ENCODE assay signal across 8 cellular contexts in the genomic region with DNA sequence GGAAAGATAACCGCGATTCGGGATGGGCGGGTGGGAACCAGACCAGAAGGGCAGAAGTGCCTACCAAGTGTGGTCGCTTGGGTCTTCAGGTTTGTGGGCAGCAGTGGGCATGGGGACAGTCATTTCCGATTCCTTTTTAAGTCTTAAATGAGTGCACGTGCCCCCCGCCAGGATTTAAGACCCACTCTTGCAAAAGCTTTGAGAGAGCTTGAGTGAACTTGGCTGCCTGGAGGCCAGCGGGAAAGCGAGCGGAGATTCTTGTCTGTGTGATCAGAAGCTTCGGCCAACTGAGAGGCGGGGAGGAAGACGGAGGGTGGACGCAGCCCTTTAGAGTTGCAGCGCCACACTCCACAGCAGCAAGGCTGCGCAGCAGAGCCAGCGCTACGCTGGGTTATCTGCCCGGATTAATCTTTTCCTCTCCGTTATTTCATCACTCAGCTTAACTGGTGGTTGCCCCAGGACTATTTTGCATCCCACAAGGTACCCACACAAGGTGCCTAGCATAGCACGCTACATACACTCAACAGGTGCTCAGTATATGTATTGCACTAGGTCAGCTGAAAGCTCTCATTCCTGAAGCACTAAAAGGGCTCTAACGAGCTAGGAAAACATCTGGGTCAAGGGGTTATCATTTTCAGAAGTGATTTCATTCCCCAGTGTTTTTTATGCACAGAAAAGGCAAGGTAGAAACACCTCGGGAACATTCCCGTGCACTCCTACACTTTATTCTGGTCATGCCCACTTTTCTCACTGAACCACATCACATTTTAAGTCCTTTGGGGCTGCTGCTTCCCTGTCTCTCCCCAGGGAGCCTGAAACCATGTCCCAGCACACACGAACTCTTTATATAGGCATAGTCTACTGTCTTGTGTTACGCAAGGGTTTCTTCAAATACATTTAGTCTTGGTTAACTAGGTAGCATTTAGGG. TPM values are rescaled to one million over a fixed set of nuclear protein-coding genes. Genes with fewer than 3 reads are reported as not detected.
DNase-seq lines count a peak whose midpoint lies in the region; ATAC-seq and TF ChIP-seq lines count a peak whose summit lies in the region.

No MANE protein-coding gene starts in this region.

- CTCF ChIA-PET in activated CD8-positive, alpha-beta memory T cell treated with anti-CD3 and anti-CD28 coated beads, Interleukin-2, amount 10 ng/mL, durations not matched to agents 7 days and 5 days (lab: Charles Lee): interaction anchor here (0.6 to 3.5 kb wide), 26 partner anchors 8 to 303 kb away, joined by 3 to 30 read pairs (median 4); a partner anchor contains a TSS

- TF ChIP-seq CTCF in fibroblast of villous mesenchyme (IDR thresholded peaks at IDR 0.05; ENCODE audit: insufficient read depth, low read depth, low read length) (no peak), nephron (IDR thresholded peaks at IDR 0.05; ENCODE audit: unreplicated experiment in 3 of 3) (no peak)

- H3K9me3 Mint-ChIP-seq in activated CD8-positive, alpha-beta memory T cell treated with anti-CD3 and anti-CD28 coated beads, Interleukin-2, amount 10 ng/mL, durations not matched to agents 7 days and 5 days (ENCODE audit: low read depth): no peaks in the 10 kb centered on the region
- H3K9me3 Mint-ChIP-seq in nephron: no peaks in the 10 kb centered on the region

- peaks cover 64% of the 10 kb centered on the region for H3K4me1 Mint-ChIP-seq in activated CD8-positive, alpha-beta memory T cell treated with anti-CD3 and anti-CD28 coated beads, Interleukin-2, amount 10 ng/mL, durations not matched to agents 7 days and 5 days
- H3K4me1 Mint-ChIP-seq in nephron: peaks cover 14% of the 10 kb centered on the region

- peak overlapping the region; percentile 88 for H3K27ac Mint-ChIP-seq in activated CD8-positive, alpha-beta memory T cell treated with anti-CD3 and anti-CD28 coated beads, Interleukin-2, amount 10 ng/mL, durations not matched to agents 7 days and 5 days
- H3K27ac Mint-ChIP-seq in nephron: no peak overlapping the region

- ATAC-seq in activated CD8-positive, alpha-beta memory T cell treated with anti-CD3 and anti-CD28 coated beads, Interleukin-2, amount 10 ng/mL, durations not matched to agents 7 days and 5 days: peak; percentile 17

- peak overlapping the region; percentile 83 for H3K4me3 Mint-ChIP-seq in activated CD8-positive, alpha-beta memory T cell treated with anti-CD3 and anti-CD28 coated beads, Interleukin-2, amount 10 ng/mL, durations not matched to agents 7 days and 5 days
- H3K4me3 Mint-ChIP-seq in nephron: peak overlapping the region; percentile 76 to 83 (median 78)

- peak; percentile 33 to 49 for DNase-seq in activated CD4-positive, alpha-beta T cell treated with anti-CD3 and anti-CD28 coated beads for 4 hours
- DNase-seq in activated CD4-positive, alpha-beta T cell treated with anti-CD3 and anti-CD28 coated beads, Interleukin-2, amount 50 U/mL, for 1 hour: no peak
- DNase-seq in M059J (ENCODE audit: low read depth) (peak; percentile 69), fibroblast of villous mesenchyme (ENCODE audit: low read depth) (peak; percentile 64), ureter (ENCODE audit: low spot score) (peak; percentile 53), cerebellum (ENCODE audit: low spot score) (no peak)
- DNase-seq in activated CD8-positive, alpha-beta memory T cell treated with anti-CD3 and anti-CD28 coated beads, Interleukin-2, amount 10 ng/mL, durations not matched to agents 7 days and 5 days: peak; percentile 60

- H3K27me3 Mint-ChIP-seq in activated CD8-positive, alpha-beta memory T cell treated with anti-CD3 and anti-CD28 coated beads, Interleukin-2, amount 10 ng/mL, durations not matched to agents 7 days and 5 days: no peaks in the 10 kb centered on the region
- H3K27me3 Mint-ChIP-seq in nephron (ENCODE audit: low read depth): peaks cover 71% of the 10 kb centered on the region

- peaks cover 17% of the 10 kb centered on the region for H3K36me3 Mint-ChIP-seq in activated CD8-positive, alpha-beta memory T cell treated with anti-CD3 and anti-CD28 coated beads, Interleukin-2, amount 10 ng/mL, durations not matched to agents 7 days and 5 days
- no peaks in the 10 kb centered on the region for H3K36me3 Mint-ChIP-seq in nephron (ENCODE audit: low read depth)

- peak overlapping the region; percentile 67 for H3K4me3 ChIP-seq in fibroblast of villous mesenchyme (ENCODE audit: low read depth, low read length)

RNA-seq across cellular contexts. Expression of a gene that starts 1.5 kb away (rescaled TPM):
- 3.3 and 3.7 TPM in 2 replicates for total RNA-seq in M059J (2014; rRNA removed; shearing (Covaris generic))
- 100 to 1,000 TPM; 109 to 130 TPM for total RNA-seq in activated CD8-positive, alpha-beta memory T cell treated with anti-CD3 and anti-CD28 coated beads, Interleukin-2, amount 10 ng/mL, durations not matched to agents 7 days and 5 days
- total RNA-seq in fibroblast of villous mesenchyme (3.0 and 3.9 TPM in 2 replicates), ureter (3.5 TPM), cerebellum (0.91 TPM)

Comparison
In these comparisons a context has a peak if more than half of its experiments do, and no peak if none do; other contexts are left out.
1. DNase-seq: peak in activated CD4-positive, alpha-beta T cell treated with anti-CD3 and anti-CD28 coated beads for 4 hours (2 of 2), M059J (single experiment), activated CD8-positive, alpha-beta memory T cell treated with anti-CD3 and anti-CD28 coated beads, Interleukin-2, amount 10 ng/mL, durations not matched to agents 7 days and 5 days (single experiment), fibroblast of villous mesenchyme (single experiment) and ureter (single experiment); none in activated CD4-positive, alpha-beta T cell treated with anti-CD3 and anti-CD28 coated beads, Interleukin-2, amount 50 U/mL, for 1 hour (single experiment) and cerebellum (single experiment).
2. RNA of a gene that starts 1.5 kb away (total RNA-seq): 109 to 130 TPM in activated CD8-positive, alpha-beta memory T cell treated with anti-CD3 and anti-CD28 coated beads, Interleukin-2, amount 10 ng/mL, durations not matched to agents 7 days and 5 days; 3.5 TPM in ureter (single experiment), 3.3 to 3.7 TPM in M059J, 3.0 to 3.9 TPM in fibroblast of villous mesenchyme and 0.91 TPM in cerebellum (single experiment); every median in the first group is over 10 times any median in the second.